ENCODE assay signal across 27 cellular contexts in the genomic region with DNA sequence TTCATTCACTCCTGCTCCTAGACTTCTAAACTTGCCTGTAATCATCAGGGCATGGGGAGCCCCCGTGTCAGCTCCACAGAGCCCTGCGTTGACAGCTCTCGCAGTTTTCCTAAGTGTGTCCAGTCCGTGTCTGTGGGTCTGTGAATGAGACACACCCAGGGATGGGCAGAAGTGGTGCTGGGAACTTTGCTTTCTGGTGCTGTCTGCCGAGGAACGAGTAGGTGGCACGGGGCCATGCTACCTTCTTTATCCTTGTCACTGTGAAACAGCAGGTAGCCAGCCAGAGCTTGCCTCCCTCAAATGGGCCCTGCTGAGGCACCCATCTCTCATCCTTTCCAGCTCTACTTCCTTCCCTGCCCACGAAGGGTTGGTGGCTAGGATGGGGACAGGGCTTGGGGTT.
"Had no signal": no experiment of that assay in that cellular context is flagged by ENCODE, and none has a peak within 500 bp of the region (broad histone marks: within the 10 kb centered on the region; RNA-seq: fewer than 3 reads in every experiment).

No MANE protein-coding gene starts in this region.

- H3K4me1 ChIP-seq: prostate gland, uterus had no signal

- H3K27ac ChIP-seq: hepatocyte, lower lobe of right lung, neural progenitor cell, ovary, prostate gland, skin epidermis, suprapubic skin, thoracic aorta, tibial artery, uterus had no signal

- H3K4me2 ChIP-seq: hepatocyte, neural progenitor cell had no signal

- H2AFZ ChIP-seq: hepatocyte, neural progenitor cell had no signal

- H3K36me3 Mint-ChIP-seq: natural killer cell had no signal

- H3K9me3 ChIP-seq: lower lobe of right lung, ovary, prostate gland, suprapubic skin, thoracic aorta, tibial artery, uterus had no signal

- ATAC-seq: left cardiac atrium; left lobe of liver; lower lobe of right lung; natural killer cell; right cardiac atrium; sciatic nerve; stimulated activated effector memory CD8-positive, alpha-beta T cell treated with anti-CD3 and anti-CD28 coated beads, Interleukin-12 subunit alpha, Interleukin-12 subunit beta, amount 100 ng/mL, for 72 hours had no signal

- H3K4me3 ChIP-seq: hepatocyte, lower lobe of right lung, neural progenitor cell, ovary, prostate gland, skin epidermis, suprapubic skin, thoracic aorta, tibial artery, uterus had no signal

- H3K9me3 Mint-ChIP-seq: mesothelial cell of epicardium; naive B cell; natural killer cell; nephron progenitor cell; neural progenitor cell; stimulated activated effector memory CD8-positive, alpha-beta T cell treated with anti-CD3 and anti-CD28 coated beads, Interleukin-12 subunit alpha, Interleukin-12 subunit beta, amount 100 ng/mL, for 72 hours; stimulated activated naive CD8-positive, alpha-beta T cell treated with anti-CD3 and anti-CD28 coated beads, Interleukin-15, Interleukin-2, amounts not matched to agents 100 ng/mL and 50 ng/mL, for 24 hours; type B pancreatic cell had no signal

- H3K9ac ChIP-seq: neural progenitor cell had no signal

- H3K27ac Mint-ChIP-seq: mesothelial cell of epicardium; natural killer cell; nephron progenitor cell; neural progenitor cell; stimulated activated effector memory CD8-positive, alpha-beta T cell treated with anti-CD3 and anti-CD28 coated beads, Interleukin-12 subunit alpha, Interleukin-12 subunit beta, amount 100 ng/mL, for 72 hours; stimulated activated naive CD8-positive, alpha-beta T cell treated with anti-CD3 and anti-CD28 coated beads, Interleukin-15, Interleukin-2, amounts not matched to agents 100 ng/mL and 50 ng/mL, for 24 hours; type B pancreatic cell had no signal

- H3K27me3 ChIP-seq: hepatocyte, neural progenitor cell, ovary, suprapubic skin, tibial artery, uterus had no signal

- H3K4me3 Mint-ChIP-seq: mesothelial cell of epicardium; naive B cell; natural killer cell; nephron progenitor cell; neural progenitor cell; stimulated activated effector memory CD8-positive, alpha-beta T cell treated with anti-CD3 and anti-CD28 coated beads, Interleukin-12 subunit alpha, Interleukin-12 subunit beta, amount 100 ng/mL, for 72 hours; stimulated activated naive CD8-positive, alpha-beta T cell treated with anti-CD3 and anti-CD28 coated beads, Interleukin-15, Interleukin-2, amounts not matched to agents 100 ng/mL and 50 ng/mL, for 24 hours; type B pancreatic cell had no signal

- H3K36me3 ChIP-seq: neural progenitor cell, ovary, prostate gland, thoracic aorta, uterus had no signal

- H3K27me3 Mint-ChIP-seq: naive B cell; stimulated activated naive CD8-positive, alpha-beta T cell treated with anti-CD3 and anti-CD28 coated beads, Interleukin-15, Interleukin-2, amounts not matched to agents 100 ng/mL and 50 ng/mL, for 24 hours; type B pancreatic cell had no signal

- DNase-seq: kidney glomerular epithelial cell; left cardiac atrium; lower lobe of right lung; mammary epithelial cell; mesenchymal stem cell; naive B cell; natural killer cell; nephron progenitor cell; ovary; retina; right cardiac atrium; stimulated activated CD4-positive, alpha-beta T cell treated with anti-CD3 and anti-CD28 coated beads, Interleukin-4, amount 100 ng/mL, for 24 hours; stimulated activated naive CD4-positive, alpha-beta T cell; tibial artery; uterus had no signal
